ENCODE assay signal across 16 cellular contexts in the genomic region with DNA sequence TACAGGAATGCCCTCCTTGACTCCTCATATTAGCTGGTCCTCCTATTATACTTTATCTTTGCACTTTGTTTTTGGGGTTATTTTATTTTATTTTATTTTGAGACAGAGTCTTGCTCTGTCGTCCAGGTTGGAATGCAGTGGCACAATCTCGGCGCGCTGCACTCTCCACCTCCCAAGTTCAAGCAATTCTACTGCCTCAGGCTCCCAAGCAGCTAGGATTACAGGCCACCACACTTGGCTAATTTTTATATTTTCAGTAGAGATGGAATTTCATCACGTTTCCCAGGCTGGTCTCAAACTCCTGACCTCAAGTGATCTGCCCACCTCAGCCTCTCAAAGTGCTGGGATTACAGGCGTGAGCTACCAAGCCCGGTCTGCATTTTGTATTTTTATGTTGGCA.
DNase-seq lines count a peak whose midpoint lies in the region; TF ChIP-seq lines count a peak whose summit lies in the region.
"Had no signal": no experiment of that assay in that cellular context is flagged by ENCODE, and none has a peak within 500 bp of the region (broad histone marks: within the 10 kb centered on the region; RNA-seq: fewer than 3 reads in every experiment).

No MANE protein-coding gene starts in this region.

- no TSS peak for BruUV-seq in mammary epithelial cell (replicated peaks; lab: Mats Ljungman, UMichigan)

- peaks cover 27% of the 10 kb centered on the region for H3F3A ChIP-seq in MM.1S (ENCODE audit: insufficient read depth, low read length)

- no peak overlapping the region for H3K9ac ChIP-seq in KMS-11
- no peak overlapping the region for H3K9ac ChIP-seq in MM.1S (ENCODE audit: low read length)
- no peak overlapping the region for H3K9ac ChIP-seq in mammary epithelial cell (ENCODE audit: insufficient read depth, low read length)
- H3K9ac ChIP-seq: GM23248 had no signal

- WGBS in esophagus muscularis mucosa: 87% methylated on average over 7 of the region's 7 CpGs
- 98% methylated on average over 6 of the region's 7 CpGs for WGBS in mammary epithelial cell (ENCODE audit: low coverage, missing lambda C conversion rate)

- TF ChIP-seq CTCF in KMS-11 (conservative IDR thresholded peaks at IDR 0.05; ENCODE audit: low read depth, low read length): no peak
- TF ChIP-seq CTCF in MM.1S (IDR thresholded peaks at IDR 0.05; ENCODE audit: low read length): no peak
- TF ChIP-seq CTCF in esophagus muscularis mucosa (IDR thresholded peaks at IDR 0.05): no peak
- no peak for TF ChIP-seq CTCF in brain microvascular endothelial cell (IDR thresholded peaks at IDR 0.05; ENCODE audit: low read depth, low read length, missing control alignments)
- TF ChIP-seq CTCF in mammary epithelial cell (conservative IDR thresholded peaks at IDR 0.05 in 1 of 2, IDR thresholded peaks at IDR 0.05 in 1 of 2; ENCODE audit: extremely low read depth in 1 of 2, insufficient read depth in 1 of 2, low read depth in 1 of 2, low read length in 2 of 2): no peak

- H3K4me1 ChIP-seq in KMS-11 (ENCODE audit: low read depth, poor library complexity, severe bottlenecking) (peaks cover 53% of the 10 kb centered on the region), MM.1S (ENCODE audit: low read length) (peaks cover 34% of the 10 kb centered on the region), esophagus muscularis mucosa (peaks cover 0 to 15% (median 14%) of the 10 kb centered on the region in 4 donors), mammary epithelial cell (ENCODE audit: insufficient read depth, low read length) (peaks cover 4% of the 10 kb centered on the region)

- H3K36me3 ChIP-seq in KMS-11 (ENCODE audit: insufficient read depth) (no peaks in the 10 kb centered on the region), MM.1S (replicated peaks; ENCODE audit: insufficient read depth, low read length) (no peaks in the 10 kb centered on the region), esophagus muscularis mucosa (no peaks in the 10 kb centered on the region), brain microvascular endothelial cell (replicated peaks) (no peaks in the 10 kb centered on the region), mammary epithelial cell (ENCODE audit: insufficient read depth, low read length) (no peaks in the 10 kb centered on the region)

- TF ChIP-seq POLR2A in esophagus muscularis mucosa (IDR thresholded peaks at IDR 0.05; ENCODE audit: low read depth): no peak

- dilution Hi-C loops in mammary epithelial cell (cut with HindIII; ENCODE audit: low sequenced_read_pairs): no loop called here

- no peaks in the 10 kb centered on the region for H3K9me3 ChIP-seq in MM.1S (replicated peaks; ENCODE audit: insufficient read depth, low read length)
- no peaks in the 10 kb centered on the region for H3K9me3 ChIP-seq in esophagus muscularis mucosa
- H3K9me3 ChIP-seq in mammary epithelial cell (replicated peaks; ENCODE audit: insufficient read depth, low read length): no peaks in the 10 kb centered on the region

- H3K9me2 ChIP-seq in MM.1S (replicated peaks; ENCODE audit: insufficient read depth, low read length): no peaks in the 10 kb centered on the region

- no peak overlapping the region for H2AFZ ChIP-seq in KMS-11 (ENCODE audit: low read depth)
- H2AFZ ChIP-seq in MM.1S (ENCODE audit: low read length): no peak overlapping the region
- H2AFZ ChIP-seq in mammary epithelial cell (ENCODE audit: low read depth, low read length): no peak overlapping the region
- H2AFZ ChIP-seq: GM23248 had no signal

- TF ChIP-seq EP300 in esophagus muscularis mucosa (IDR thresholded peaks at IDR 0.05): no peak

- in situ Hi-C loops in brain microvascular endothelial cell (cut with HindIII; ENCODE audit: low pct_ligation_motif_present, low sequenced_read_pairs): no loop called here
- in situ Hi-C loops in mammary epithelial cell (cut with MboI; ENCODE audit: low sequenced_read_pairs in 2 of 2): no loop called here

- H3K27me3 ChIP-seq in KMS-11 (ENCODE audit: insufficient read depth, low read depth) (no peaks in the 10 kb centered on the region), MM.1S (replicated peaks; ENCODE audit: insufficient read depth, low read length) (no peaks in the 10 kb centered on the region), esophagus muscularis mucosa (peaks cover 0 to 17% (median 0%) of the 10 kb centered on the region in 4 donors), brain microvascular endothelial cell (replicated peaks) (no peaks in the 10 kb centered on the region), mammary epithelial cell (ENCODE audit: insufficient read depth, low read length) (no peaks in the 10 kb centered on the region)

- intact Hi-C loops in esophagus muscularis mucosa (cut with DNase I) (no loop called here), mammary epithelial cell (cut with micrococcal nuclease) (no loop called here)

- CTCF ChIA-PET in mammary epithelial cell (lab: Charles Lee; ENCODE audit: low non-redundant PET): no interaction called here

- H3K4me2 ChIP-seq in KMS-11 (peak overlapping the region; percentile 69; the same call in 1 of the 2 replicates), MM.1S (ENCODE audit: low read depth, low read length) (peak overlapping the region; percentile 34; the same call in 1 of the 2 replicates), mammary epithelial cell (ENCODE audit: insufficient read depth, low read depth, low read length) (no peak overlapping the region)

- H3K4me3 ChIP-seq in KMS-11 (IDR thresholded peaks at IDR 0.05; ENCODE audit: insufficient read depth, low read depth, low read length): no peak overlapping the region
- H3K4me3 ChIP-seq in MM.1S (ENCODE audit: low read length): no peak overlapping the region
- no peak overlapping the region for H3K4me3 ChIP-seq in esophagus muscularis mucosa
- H3K4me3 ChIP-seq in brain microvascular endothelial cell (ENCODE audit: low read depth, low read length): no peak overlapping the region
- H3K4me3 ChIP-seq in mammary epithelial cell (replicated peaks in 1 of 3; ENCODE audit: insufficient read depth in 1 of 3, low read depth in 2 of 3, low read length in 3 of 3): no peak overlapping the region
- H3K4me3 ChIP-seq: GM23248 had no signal

- H4K20me1 ChIP-seq in KMS-11 (ENCODE audit: insufficient read depth) (no peaks in the 10 kb centered on the region), MM.1S (ENCODE audit: insufficient read depth, low read length) (no peaks in the 10 kb centered on the region), mammary epithelial cell (ENCODE audit: insufficient read depth, low read length) (no peaks in the 10 kb centered on the region)

- H3K79me2 ChIP-seq in KMS-11 (ENCODE audit: insufficient read depth, low read depth) (no peaks in the 10 kb centered on the region), MM.1S (ENCODE audit: low read length) (no peaks in the 10 kb centered on the region), mammary epithelial cell (ENCODE audit: insufficient read depth, low read length) (no peaks in the 10 kb centered on the region)

- peak overlapping the region; percentile 40; the same call in 1 of the 2 replicates for H3K27ac ChIP-seq in KMS-11
- H3K27ac ChIP-seq in MM.1S (ENCODE audit: low read length): peak overlapping the region; percentile 53; the same call in 1 of the 2 replicates
- no peak overlapping the region for H3K27ac ChIP-seq in esophagus muscularis mucosa (replicated peaks in 1 of 4)
- H3K27ac ChIP-seq in brain microvascular endothelial cell: no peak overlapping the region
- no peak overlapping the region for H3K27ac ChIP-seq in mammary epithelial cell (ENCODE audit: insufficient read depth, low read depth, low read length)
- H3K27ac ChIP-seq: GM23248 had no signal

- DNase-seq in MM.1S (no peak), esophagus muscularis mucosa (ENCODE audit: extremely low spot score) (peak; percentile 70), brain microvascular endothelial cell (no peak), mammary epithelial cell (no peak), NCI-H2196 (lab: John Stamatoyannopoulos, UW; ENCODE audit: unreplicated experiment) (no peak)
- DNase-seq: C1 segment of cervical spinal cord; Calu3; CD4-positive, alpha-beta memory T cell; COR-L47; DMS53; DMS79 treated with DMSO at 0.1 percent for 48 hours; GF-D8; H7; HCEC 1CT had no signal

Comparison
In these comparisons a context has a peak if more than half of its experiments do, and no peak if none do; other contexts are left out.
1. H3K27ac ChIP-seq: peak in KMS-11 (single experiment) and MM.1S (single experiment); none in esophagus muscularis mucosa (0 of 4), brain microvascular endothelial cell (single experiment) and mammary epithelial cell (single experiment).